15 cellular contexts compared by ENCODE assay signal in genomic region chrY:19570999-19571398, GRCh38.
DNase-seq lines count a peak whose midpoint lies in the region; ATAC-seq and TF ChIP-seq lines count a peak whose summit lies in the region.
"Had no signal": no experiment of that assay in that cellular context is flagged by ENCODE, and none has a peak within 500 bp of the region (broad histone marks: within the 10 kb centered on the region; RNA-seq: fewer than 3 reads in every experiment).

No MANE protein-coding gene starts in this region.

- H3K27me3 Mint-ChIP-seq in activated CD4-positive, alpha-beta memory T cell treated with anti-CD3 and anti-CD28 coated beads, Interleukin-2, amount 10 ng/mL, durations not matched to agents 7 days and 5 days: no peaks in the 10 kb centered on the region
- no peaks in the 10 kb centered on the region for H3K27me3 Mint-ChIP-seq in activated CD4-positive, alpha-beta memory T cell treated with anti-CD3 and anti-CD28 coated beads for 36 hours

- H2AFZ ChIP-seq in OCI-LY7 (ENCODE audit: low read length): no peak overlapping the region
- H2AFZ ChIP-seq: hepatocyte had no signal

- H3K9me3 ChIP-seq in OCI-LY7 (ENCODE audit: low read length) (no peaks in the 10 kb centered on the region), left ventricle myocardium inferior (replicated peaks) (no peaks in the 10 kb centered on the region)
- H3K9me3 ChIP-seq: body of pancreas had no signal

- H3K27ac ChIP-seq in OCI-LY7 (ENCODE audit: low read depth, low read length, poor library complexity, severe bottlenecking) (peak overlapping the region; percentile 92), left ventricle myocardium inferior (replicated peaks) (no peak overlapping the region)
- H3K27ac ChIP-seq: body of pancreas, hepatocyte had no signal

- POLR2A ChIA-PET in activated CD4-positive, alpha-beta memory T cell treated with anti-CD3 and anti-CD28 coated beads, Interleukin-2, amount 10 ng/mL, durations not matched to agents 7 days and 5 days (lab: Charles Lee): interaction anchor here (1.5 kb wide), 1 partner anchor 21 kb away, joined by 3 read pairs; no protein-coding TSS in a partner anchor
- POLR2A ChIA-PET in activated CD4-positive, alpha-beta memory T cell treated with anti-CD3 and anti-CD28 coated beads for 36 hours (lab: Charles Lee): no interaction called here
- POLR2A ChIA-PET in OCI-LY7 (lab: Charles Lee): interaction anchor here (0.7 to 1.9 kb wide), 9 partner anchors 8 to 176 kb away, joined by 3 to 11 read pairs (median 4); partner anchors contain the start of gene KDM5D

- peak overlapping the region; percentile 72 for H3K4me2 ChIP-seq in OCI-LY7 (ENCODE audit: low read length)
- H3K4me2 ChIP-seq: hepatocyte had no signal

- H3K4me3 ChIP-seq in OCI-LY7 (ENCODE audit: low read depth, low read length, poor library complexity, severe bottlenecking): peak overlapping the region; percentile 76
- no peak overlapping the region for H3K4me3 ChIP-seq in left ventricle myocardium inferior
- H3K4me3 ChIP-seq: body of pancreas, hepatocyte had no signal

- peaks cover 44% of the 10 kb centered on the region for H3K4me1 Mint-ChIP-seq in activated CD4-positive, alpha-beta memory T cell treated with anti-CD3 and anti-CD28 coated beads, Interleukin-2, amount 10 ng/mL, durations not matched to agents 7 days and 5 days
- peaks cover 53% of the 10 kb centered on the region for H3K4me1 Mint-ChIP-seq in activated CD4-positive, alpha-beta memory T cell treated with anti-CD3 and anti-CD28 coated beads for 36 hours (ENCODE audit: low read depth)
- H3K4me1 Mint-ChIP-seq in stimulated activated effector memory CD8-positive, alpha-beta T cell treated with anti-CD3 and anti-CD28 coated beads, Interleukin-12 subunit alpha, Interleukin-12 subunit beta, amount 100 ng/mL, for 72 hours: peaks cover 35% of the 10 kb centered on the region
- H3K4me1 Mint-ChIP-seq: H9 had no signal

- intact Hi-C loops in activated CD4-positive, alpha-beta memory T cell treated with anti-CD3 and anti-CD28 coated beads for 36 hours (cut with micrococcal nuclease): no loop called here
- intact Hi-C loops in OCI-LY7 (cut with micrococcal nuclease; ENCODE audit: unreplicated experiment) (loop anchor here (1.0 kb wide), 1 partner anchor 142 kb away; no protein-coding TSS in a partner anchor), left ventricle myocardium inferior (cut with micrococcal nuclease) (no loop called here)

- TF ChIP-seq CTCF in OCI-LY7 (conservative IDR thresholded peaks at IDR 0.05; ENCODE audit: low read length): no peak
- TF ChIP-seq CTCF in left ventricle myocardium inferior (IDR thresholded peaks at IDR 0.05; ENCODE audit: borderline replicate concordance): no peak

- CTCF ChIA-PET in activated CD4-positive, alpha-beta memory T cell treated with anti-CD3 and anti-CD28 coated beads, Interleukin-2, amount 10 ng/mL, durations not matched to agents 7 days and 5 days (lab: Charles Lee): no interaction called here
- CTCF ChIA-PET in activated CD4-positive, alpha-beta memory T cell treated with anti-CD3 and anti-CD28 coated beads for 36 hours (lab: Charles Lee): no interaction called here
- CTCF ChIA-PET in OCI-LY7 (lab: Charles Lee; ENCODE audit: unreplicated experiment): no interaction called here

- H3K27ac Mint-ChIP-seq in activated CD4-positive, alpha-beta memory T cell treated with anti-CD3 and anti-CD28 coated beads, Interleukin-2, amount 10 ng/mL, durations not matched to agents 7 days and 5 days: peak overlapping the region; percentile 49
- H3K27ac Mint-ChIP-seq in activated CD4-positive, alpha-beta memory T cell treated with anti-CD3 and anti-CD28 coated beads for 36 hours: no peak overlapping the region
- H3K27ac Mint-ChIP-seq in stimulated activated effector memory CD8-positive, alpha-beta T cell treated with anti-CD3 and anti-CD28 coated beads, Interleukin-12 subunit alpha, Interleukin-12 subunit beta, amount 100 ng/mL, for 72 hours: peak overlapping the region; percentile 58
- H3K27ac Mint-ChIP-seq: H9 had no signal

- peaks cover 4% of the 10 kb centered on the region; the same call in 1 of the 2 replicates for H4K20me1 ChIP-seq in OCI-LY7 (ENCODE audit: insufficient read depth, low read length)

- H3K4me1 ChIP-seq in OCI-LY7 (ENCODE audit: insufficient read depth, low read length, poor library complexity, severe bottlenecking) (peaks cover 48% of the 10 kb centered on the region), left ventricle myocardium inferior (peaks cover 14% of the 10 kb centered on the region)

- peak; percentile 42 for ATAC-seq in HG02759 (IDR thresholded peaks at IDR 0.05; ENCODE audit: unreplicated experiment)
- peak; percentile 56 for ATAC-seq in stimulated activated effector memory CD8-positive, alpha-beta T cell treated with anti-CD3 and anti-CD28 coated beads, Interleukin-12 subunit alpha, Interleukin-12 subunit beta, amount 100 ng/mL, for 72 hours
- ATAC-seq: body of pancreas had no signal

- peaks cover 27% of the 10 kb centered on the region for H3K36me3 Mint-ChIP-seq in activated CD4-positive, alpha-beta memory T cell treated with anti-CD3 and anti-CD28 coated beads, Interleukin-2, amount 10 ng/mL, durations not matched to agents 7 days and 5 days (ENCODE audit: low read depth)
- peaks cover 3% of the 10 kb centered on the region for H3K36me3 Mint-ChIP-seq in activated CD4-positive, alpha-beta memory T cell treated with anti-CD3 and anti-CD28 coated beads for 36 hours
- peaks cover 33% of the 10 kb centered on the region for H3K36me3 Mint-ChIP-seq in stimulated activated effector memory CD8-positive, alpha-beta T cell treated with anti-CD3 and anti-CD28 coated beads, Interleukin-12 subunit alpha, Interleukin-12 subunit beta, amount 100 ng/mL, for 72 hours

- H3K36me3 ChIP-seq in OCI-LY7 (ENCODE audit: insufficient read depth, low read length) (peaks cover 47% of the 10 kb centered on the region), left ventricle myocardium inferior (no peaks in the 10 kb centered on the region)

- BruUV-seq in OCI-LY7 (replicated peaks; lab: Mats Ljungman, UMichigan): no TSS peak

- DNase-seq in activated CD4-positive, alpha-beta memory T cell treated with anti-CD3 and anti-CD28 coated beads, Interleukin-2, amount 10 ng/mL, durations not matched to agents 7 days and 5 days: no peak
- DNase-seq in activated CD4-positive, alpha-beta memory T cell treated with anti-CD3 and anti-CD28 coated beads for 36 hours: no peak
- DNase-seq in OCI-LY7 (ENCODE audit: low spot score) (peak; percentile 40), left ventricle myocardium inferior (no peak), NCI-H82 (lab: John Stamatoyannopoulos, UW) (no peak)
- no peak for DNase-seq in stimulated activated effector memory CD8-positive, alpha-beta T cell treated with anti-CD3 and anti-CD28 coated beads, Interleukin-12 subunit alpha, Interleukin-12 subunit beta, amount 100 ng/mL, for 72 hours (ENCODE audit: low spot score in 2 of 2)
- DNase-seq in activated CD4-positive, CD25-positive, alpha-beta regulatory T cell treated with anti-CD3 and anti-CD28 coated beads, Interleukin-2, amount 50 U/mL, for 72 hours: no peak
- DNase-seq: body of pancreas; DMS79; H9; mesendoderm; NCI-H1417; stimulated activated CD4-positive, alpha-beta T cell treated with anti-CD3 and anti-CD28 coated beads, Interleukin-4, amount 100 ng/mL, for 4 hours had no signal

- H3K4me3 Mint-ChIP-seq in activated CD4-positive, alpha-beta memory T cell treated with anti-CD3 and anti-CD28 coated beads, Interleukin-2, amount 10 ng/mL, durations not matched to agents 7 days and 5 days: peak overlapping the region; percentile 32
- no peak overlapping the region for H3K4me3 Mint-ChIP-seq in activated CD4-positive, alpha-beta memory T cell treated with anti-CD3 and anti-CD28 coated beads for 36 hours
- peak overlapping the region; percentile 80 for H3K4me3 Mint-ChIP-seq in stimulated activated effector memory CD8-positive, alpha-beta T cell treated with anti-CD3 and anti-CD28 coated beads, Interleukin-12 subunit alpha, Interleukin-12 subunit beta, amount 100 ng/mL, for 72 hours
- H3K4me3 Mint-ChIP-seq: H9 had no signal

- no peaks in the 10 kb centered on the region for H3K27me3 ChIP-seq in left ventricle myocardium inferior (ENCODE audit: low read depth)
- H3K27me3 ChIP-seq: body of pancreas, hepatocyte had no signal

- no peaks in the 10 kb centered on the region for H3K9me3 Mint-ChIP-seq in activated CD4-positive, alpha-beta memory T cell treated with anti-CD3 and anti-CD28 coated beads, Interleukin-2, amount 10 ng/mL, durations not matched to agents 7 days and 5 days
- no peaks in the 10 kb centered on the region for H3K9me3 Mint-ChIP-seq in activated CD4-positive, alpha-beta memory T cell treated with anti-CD3 and anti-CD28 coated beads for 36 hours
- no peaks in the 10 kb centered on the region for H3K9me3 Mint-ChIP-seq in stimulated activated effector memory CD8-positive, alpha-beta T cell treated with anti-CD3 and anti-CD28 coated beads, Interleukin-12 subunit alpha, Interleukin-12 subunit beta, amount 100 ng/mL, for 72 hours
- H3K9me3 Mint-ChIP-seq: H9 had no signal

- H3K9me2 ChIP-seq in OCI-LY7 (ENCODE audit: insufficient read depth, low read length): no peaks in the 10 kb centered on the region

- H3K79me2 ChIP-seq in OCI-LY7 (ENCODE audit: insufficient read depth, low read depth, low read length): peaks cover 84% of the 10 kb centered on the region
- H3K79me2 ChIP-seq: hepatocyte had no signal
